ENCODE assay signal across 8 cellular contexts in genomic region chr16:19522369-19523159, GRCh38. TPM values are rescaled to one million over a fixed set of nuclear protein-coding genes. Genes with fewer than 3 reads are reported as not detected.
DNase-seq lines count a peak whose midpoint lies in the region; ATAC-seq and TF ChIP-seq lines count a peak whose summit lies in the region.

No MANE protein-coding gene starts in this region.

- H3K4me1 ChIP-seq in left lung (peaks cover 30 to 59% of the 10 kb centered on the region in 2 donors), tibial nerve (peaks cover 0 to 67% (median 23%) of the 10 kb centered on the region in 4 donors)

- H3K27me3 ChIP-seq in left lung (no peaks in the 10 kb centered on the region), tibial nerve (no peaks in the 10 kb centered on the region)

- no peak for ATAC-seq in activated CD8-positive, alpha-beta T cell treated with anti-CD3 and anti-CD28 coated beads for 36 hours
- ATAC-seq in left lung = peak; percentile 48
- no peak for ATAC-seq in GM21786 (IDR thresholded peaks at IDR 0.05; ENCODE audit: unreplicated experiment)
- ATAC-seq in GM21447 (IDR thresholded peaks at IDR 0.05; ENCODE audit: unreplicated experiment) = no peak

- no peaks in the 10 kb centered on the region for H3K36me3 ChIP-seq in left lung
- no peaks in the 10 kb centered on the region for H3K36me3 ChIP-seq in tibial nerve

- peaks cover 13% of the 10 kb centered on the region for H3K36me3 Mint-ChIP-seq in activated naive CD4-positive, alpha-beta T cell treated with anti-CD3 and anti-CD28 coated beads, Interleukin-2, amount 10 ng/mL, durations not matched to agents 7 days and 5 days
- peaks cover 5% of the 10 kb centered on the region for H3K36me3 Mint-ChIP-seq in activated CD8-positive, alpha-beta T cell treated with anti-CD3 and anti-CD28 coated beads for 36 hours (ENCODE audit: low read depth)

- H3K27ac ChIP-seq in left lung (peak overlapping the region; percentile 93 to 97), tibial nerve (peak overlapping the region; percentile 55 to 96 (median 94))

- intact Hi-C loops in activated CD8-positive, alpha-beta T cell treated with anti-CD3 and anti-CD28 coated beads for 36 hours (cut with micrococcal nuclease) = no loop called here
- intact Hi-C loops in left lung (cut with DNase I) = no loop called here

- H3K27ac Mint-ChIP-seq in activated naive CD4-positive, alpha-beta T cell treated with anti-CD3 and anti-CD28 coated beads, Interleukin-2, amount 10 ng/mL, durations not matched to agents 7 days and 5 days = peak overlapping the region; percentile 92
- H3K27ac Mint-ChIP-seq in activated CD8-positive, alpha-beta T cell treated with anti-CD3 and anti-CD28 coated beads for 36 hours = peak overlapping the region; percentile 89

- no peak for DNase-seq in activated naive CD4-positive, alpha-beta T cell treated with anti-CD3 and anti-CD28 coated beads, Interleukin-2, amount 10 ng/mL, durations not matched to agents 7 days and 5 days
- no peak for DNase-seq in activated naive CD4-positive, alpha-beta T cell treated with anti-CD3 and anti-CD28 coated beads, Interleukin-2, amount 50 U/mL, for 16 hours
- no peak for DNase-seq in activated CD8-positive, alpha-beta T cell treated with anti-CD3 and anti-CD28 coated beads for 36 hours
- DNase-seq in left lung = no peak
- no peak for DNase-seq in tibial nerve (ENCODE audit: low spot score in 2 of 2)
- DNase-seq in medulla oblongata (ENCODE audit: extremely low spot score) = no peak

- H3K9me3 ChIP-seq in left lung (no peaks in the 10 kb centered on the region), tibial nerve (no peaks in the 10 kb centered on the region)

- no peaks in the 10 kb centered on the region for H3K27me3 Mint-ChIP-seq in activated naive CD4-positive, alpha-beta T cell treated with anti-CD3 and anti-CD28 coated beads, Interleukin-2, amount 10 ng/mL, durations not matched to agents 7 days and 5 days
- no peaks in the 10 kb centered on the region for H3K27me3 Mint-ChIP-seq in activated CD8-positive, alpha-beta T cell treated with anti-CD3 and anti-CD28 coated beads for 36 hours

- H3K4me3 Mint-ChIP-seq in activated naive CD4-positive, alpha-beta T cell treated with anti-CD3 and anti-CD28 coated beads, Interleukin-2, amount 10 ng/mL, durations not matched to agents 7 days and 5 days = peak overlapping the region; percentile 84
- H3K4me3 Mint-ChIP-seq in activated CD8-positive, alpha-beta T cell treated with anti-CD3 and anti-CD28 coated beads for 36 hours = peak overlapping the region; percentile 89

- peaks cover 58% of the 10 kb centered on the region for H3K4me1 Mint-ChIP-seq in activated naive CD4-positive, alpha-beta T cell treated with anti-CD3 and anti-CD28 coated beads, Interleukin-2, amount 10 ng/mL, durations not matched to agents 7 days and 5 days
- H3K4me1 Mint-ChIP-seq in activated CD8-positive, alpha-beta T cell treated with anti-CD3 and anti-CD28 coated beads for 36 hours (ENCODE audit: low read depth) = peaks cover 35% of the 10 kb centered on the region

- no peak for TF ChIP-seq CTCF in activated CD8-positive, alpha-beta T cell treated with anti-CD3 and anti-CD28 coated beads for 36 hours (IDR thresholded peaks at IDR 0.05)
- TF ChIP-seq CTCF in left lung (IDR thresholded peaks at IDR 0.05) (no peak), tibial nerve (IDR thresholded peaks at IDR 0.05) (no peak)

- no peak for TF ChIP-seq POLR2A in tibial nerve (IDR thresholded peaks at IDR 0.05)

- H3K4me3 ChIP-seq in left lung (peak overlapping the region in 1 of 2 donors; percentile 98), tibial nerve (peak overlapping the region in 2 of 4 donors; percentile 88 to 95)

- H3K9me3 Mint-ChIP-seq in activated naive CD4-positive, alpha-beta T cell treated with anti-CD3 and anti-CD28 coated beads, Interleukin-2, amount 10 ng/mL, durations not matched to agents 7 days and 5 days = no peaks in the 10 kb centered on the region
- no peaks in the 10 kb centered on the region for H3K9me3 Mint-ChIP-seq in activated CD8-positive, alpha-beta T cell treated with anti-CD3 and anti-CD28 coated beads for 36 hours

- POLR2A ChIA-PET in activated CD8-positive, alpha-beta T cell treated with anti-CD3 and anti-CD28 coated beads for 36 hours (lab: Charles Lee) = interaction anchor here (2.6 kb wide), 1 partner anchor 32 kb away, joined by 21 read pairs; the partner anchor contains the start of gene VPS35L

- WGBS in tibial nerve, 2 donors = 64 to 66% methylated on average over 8 of the region's 8 CpGs

- no peak for TF ChIP-seq EP300 in tibial nerve (IDR thresholded peaks at IDR 0.05)

- CTCF ChIA-PET in activated naive CD4-positive, alpha-beta T cell treated with anti-CD3 and anti-CD28 coated beads, Interleukin-2, amount 10 ng/mL, durations not matched to agents 7 days and 5 days (lab: Charles Lee) = no interaction called here
- CTCF ChIA-PET in activated CD8-positive, alpha-beta T cell treated with anti-CD3 and anti-CD28 coated beads for 36 hours (lab: Charles Lee) = interaction anchor here (1.5 kb wide), 1 partner anchor 32 kb away, joined by 3 read pairs; no protein-coding TSS in a partner anchor

RNA-seq across cellular contexts. Expression of gene GDE1, which starts 0.7 kb away (rescaled TPM):
- total RNA-seq in activated CD8-positive, alpha-beta T cell treated with anti-CD3 and anti-CD28 coated beads for 36 hours = 10 to 100 TPM; 20.0 TPM
- 100 to 1,000 TPM in 1 of 2 donors, 10 to 100 TPM in 1; 84.6 to 111 TPM for total RNA-seq in left lung
- total RNA-seq in tibial nerve = 10 to 100 TPM; 40.6 to 58.1 (median 45.0) TPM

RNA-seq across cellular contexts. Expression of gene CCP110, which starts 1.2 kb away (rescaled TPM):
- total RNA-seq in activated CD8-positive, alpha-beta T cell treated with anti-CD3 and anti-CD28 coated beads for 36 hours = 10 to 100 TPM; 24.2 to 25.8 TPM
- total RNA-seq in left lung (10 to 100 TPM; 22.3 to 23.6 TPM), tibial nerve (10 to 100 TPM; 24.9 to 33.9 (median 27.2) TPM)

RNA-seq across cellular contexts. Expression of gene VPS35L, which starts 32.9 kb away (rescaled TPM):
- total RNA-seq in activated CD8-positive, alpha-beta T cell treated with anti-CD3 and anti-CD28 coated beads for 36 hours = 10 to 100 TPM; 32.1 to 34.8 TPM
- 10 to 100 TPM; 57.3 to 70.2 TPM for total RNA-seq in left lung
- total RNA-seq in tibial nerve = 10 to 100 TPM; 41.4 to 68.1 (median 61.1) TPM
